27 cellular contexts compared by ENCODE assay signal in the genomic region with DNA sequence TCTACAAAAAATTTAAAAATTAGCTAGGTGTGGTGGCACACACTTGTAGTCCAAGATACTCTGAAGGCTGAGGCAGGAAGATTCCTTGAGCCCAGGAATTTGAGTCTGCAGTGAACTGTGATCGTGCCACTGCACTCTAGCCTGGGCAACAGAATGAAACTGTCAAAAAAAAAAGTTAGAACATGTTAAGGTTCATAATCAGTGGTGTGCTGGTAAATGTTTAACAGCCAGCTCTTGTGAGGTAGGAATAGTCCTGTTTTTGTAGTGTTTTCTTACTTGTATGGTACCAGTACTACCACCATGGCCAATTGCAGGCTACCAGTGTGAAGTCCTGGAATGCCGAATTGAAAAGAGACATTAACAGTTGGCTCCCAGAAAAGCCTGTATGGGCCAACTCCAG. TPM values are rescaled to one million over a fixed set of nuclear protein-coding genes. Genes with fewer than 3 reads are reported as not detected.
DNase-seq lines count a peak whose midpoint lies in the region; ATAC-seq and TF ChIP-seq lines count a peak whose summit lies in the region.
"Had no signal": no experiment of that assay in that cellular context is flagged by ENCODE, and none has a peak within 500 bp of the region (broad histone marks: within the 10 kb centered on the region; RNA-seq: fewer than 3 reads in every experiment).

No MANE protein-coding gene starts in this region.

- H3K27me3 ChIP-seq in thoracic aorta (replicated peaks; ENCODE audit: insufficient read depth) (no peaks in the 10 kb centered on the region), HAP-1 (ENCODE audit: low read depth) (no peaks in the 10 kb centered on the region)
- H3K27me3 ChIP-seq: BE2C, MG63, SJSA1 had no signal

- no peaks in the 10 kb centered on the region for H3K9me3 ChIP-seq in thoracic aorta
- no peaks in the 10 kb centered on the region for H3K9me3 ChIP-seq in HAP-1
- H3K9me3 ChIP-seq: BE2C, MG63, SJSA1 had no signal

- in situ Hi-C loops in HAP-1 (cut with MboI; ENCODE audit: low sequenced_read_pairs) = no loop called here

- H3K36me3 Mint-ChIP-seq in HFFc6 (ENCODE audit: low read depth) = peaks cover 52% of the 10 kb centered on the region

- H3K27ac ChIP-seq in cingulate gyrus (ENCODE audit: low read depth, low read length) = peak overlapping the region; percentile 52
- peak overlapping the region; percentile 51 to 70 for H3K27ac ChIP-seq in thoracic aorta
- H3K27ac ChIP-seq: SJSA1 had no signal

- H3K4me3 ChIP-seq in thoracic aorta = no peak overlapping the region
- no peak overlapping the region for H3K4me3 ChIP-seq in HAP-1
- H3K4me3 ChIP-seq: MG63, SJSA1 had no signal

- H3K27ac Mint-ChIP-seq in HFFc6 = peak overlapping the region; percentile 39

- peaks cover 18% of the 10 kb centered on the region for H3K4me1 Mint-ChIP-seq in HFFc6 (ENCODE audit: low read depth)
- H3K4me1 Mint-ChIP-seq: CD14-positive monocyte; CD8-positive, alpha-beta memory T cell had no signal

- H3K9me3 Mint-ChIP-seq in HFFc6 = no peaks in the 10 kb centered on the region
- H3K9me3 Mint-ChIP-seq: CD14-positive monocyte; CD8-positive, alpha-beta memory T cell had no signal

- no peak for TF ChIP-seq CTCF in HFFc6 (IDR thresholded peaks at IDR 0.05)
- no peak for TF ChIP-seq CTCF in thoracic aorta (IDR thresholded peaks at IDR 0.05)

- H3K36me3 ChIP-seq in thoracic aorta (peaks cover 28% of the 10 kb centered on the region), HAP-1 (replicated peaks) (peaks cover 12% of the 10 kb centered on the region; the same call in 1 of the 2 replicates)
- H3K36me3 ChIP-seq: BE2C had no signal

- H3K4me3 Mint-ChIP-seq in HFFc6 = no peak overlapping the region
- H3K4me3 Mint-ChIP-seq: CD14-positive monocyte; CD8-positive, alpha-beta memory T cell had no signal

- peaks cover 6 to 19% of the 10 kb centered on the region in 2 donors for H3K4me1 ChIP-seq in thoracic aorta (ENCODE audit: control insufficient read depth in 1 of 2, low read depth in 2 of 2)
- no peaks in the 10 kb centered on the region for H3K4me1 ChIP-seq in HAP-1
- H3K4me1 ChIP-seq: BE2C, SJSA1 had no signal

- no peak for ATAC-seq in thoracic aorta (ENCODE audit: insufficient number of reproducible peaks, low FRiP score, low read depth)
- no peak for ATAC-seq in GM21367 (IDR thresholded peaks at IDR 0.05; ENCODE audit: unreplicated experiment)

- DNase-seq in HFFc6 (no peak), left kidney (ENCODE audit: low read depth, low spot score) (peak; percentile 12), thoracic aorta (ENCODE audit: low spot score) (no peak), NCI-H128 (lab: John Stamatoyannopoulos, UW; ENCODE audit: unreplicated experiment) (no peak), HAP-1 (ENCODE audit: low spot score in 2 of 2) (no peak)
- DNase-seq: 8988T; ACHN; BE2C; CD8-positive, alpha-beta memory T cell; DMS 273 treated with DMSO at 0.1 percent for 48 hours; DMS79; EL; GF-D8; IMR-90; KG1; MG63; NCI-H1105 treated with DMSO at 0.1 percent for 48 hours; NCI-H2029; NCI-H446; NCI-H526; NCI-H82; Right ventricle myocardium superior; RPMI8226 had no signal

- no peaks in the 10 kb centered on the region for H3K27me3 Mint-ChIP-seq in HFFc6 (ENCODE audit: insufficient read depth)
- H3K27me3 Mint-ChIP-seq: CD8-positive, alpha-beta memory T cell had no signal

RNA-seq across cellular contexts. Expression of a gene that starts 50.7 kb away (rescaled TPM):
- total RNA-seq in HFFc6 (2021; fragmentation: NEBNext Ultra II Directional; extraction: Animal tissue kit (Norgen Biotek cat#: 25700)) = 10 to 100 TPM; 44.5 to 53.0 (median 49.3) TPM
- 10 to 100 TPM; 56.6 to 88.3 TPM for total RNA-seq in thoracic aorta
